In the genomic region with DNA sequence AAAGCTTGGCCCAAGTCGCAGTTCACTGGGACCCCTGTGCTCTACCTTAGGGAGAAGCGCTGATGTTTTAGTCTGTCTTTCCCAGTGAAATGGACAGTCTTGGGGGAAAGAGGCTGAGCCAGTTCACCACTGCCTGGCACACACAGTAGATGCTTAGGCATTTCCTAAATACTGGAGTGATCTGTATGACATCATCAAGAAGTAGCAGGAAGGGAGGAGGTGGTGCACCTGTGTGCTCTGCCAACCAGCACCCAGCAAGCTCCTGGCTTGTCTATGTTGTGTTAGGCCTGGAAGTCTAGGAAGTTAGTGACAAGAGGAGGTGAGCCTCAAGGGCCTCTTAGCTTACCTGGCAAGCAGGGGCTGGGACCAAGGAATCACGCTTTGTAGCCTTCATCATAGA, we compare ENCODE assay signal across 19 cellular contexts.
DNase-seq lines count a peak whose midpoint lies in the region; ATAC-seq and TF ChIP-seq lines count a peak whose summit lies in the region.
"Had no signal": no experiment of that assay in that cellular context is flagged by ENCODE, and none has a peak within 500 bp of the region (broad histone marks: within the 10 kb centered on the region; RNA-seq: fewer than 3 reads in every experiment).

No MANE protein-coding gene starts in this region.

- no peak overlapping the region for H3K4me3 Mint-ChIP-seq in brain
- H3K4me3 Mint-ChIP-seq: CD8-positive, alpha-beta memory T cell; IgD-negative memory B cell had no signal

- H4K20me1 ChIP-seq in hepatocyte (ENCODE audit: insufficient read depth, poor library complexity, severe bottlenecking), result no peaks in the 10 kb centered on the region

- peak overlapping the region; percentile 46 to 65 for H3K27ac ChIP-seq in right atrium auricular region
- H3K27ac ChIP-seq in heart left ventricle, result peak overlapping the region in 3 of 12 donors; percentile 2 to 71 (median 39)
- H3K27ac ChIP-seq in hepatocyte, result peak overlapping the region; percentile 90
- H3K27ac ChIP-seq in stomach, result peak overlapping the region; percentile 68 to 87 (median 76)
- H3K27ac ChIP-seq: A549, HL-60 had no signal

- no peak overlapping the region for H2AFZ ChIP-seq in hepatocyte

- TF ChIP-seq CTCF in right atrium auricular region (IDR thresholded peaks at IDR 0.05), result no peak
- TF ChIP-seq CTCF in heart left ventricle (IDR thresholded peaks at IDR 0.05), result no peak
- TF ChIP-seq CTCF in brain (conservative IDR thresholded peaks at IDR 0.05), result no peak
- TF ChIP-seq CTCF in hepatocyte (IDR thresholded peaks at IDR 0.05; ENCODE audit: poor library complexity), result no peak
- TF ChIP-seq CTCF in stomach (IDR thresholded peaks at IDR 0.05), result no peak

- no peak for TF ChIP-seq EP300 in stomach (IDR thresholded peaks at IDR 0.05)

- H3K9me3 ChIP-seq in right atrium auricular region (no peaks in the 10 kb centered on the region), heart left ventricle (no peaks in the 10 kb centered on the region), hepatocyte (ENCODE audit: low read depth) (no peaks in the 10 kb centered on the region), stomach (no peaks in the 10 kb centered on the region)
- H3K9me3 ChIP-seq: A549 had no signal

- no peaks in the 10 kb centered on the region for H3K36me3 Mint-ChIP-seq in brain
- H3K36me3 Mint-ChIP-seq: CD8-positive, alpha-beta memory T cell; IgD-negative memory B cell had no signal

- WGBS in heart left ventricle, 4 donors, result 91 to 98% (median 93%) methylated on average over 3 of the region's 3 CpGs
- 97% methylated on average over 3 of the region's 3 CpGs for WGBS in hepatocyte (ENCODE audit: low lambda C conversion rate, missing lambda C conversion rate)
- WGBS in stomach, 5 donors, result 78 to 90% (median 82%) methylated on average over 3 of the region's 3 CpGs

- peaks cover 3% of the 10 kb centered on the region for H3K27me3 Mint-ChIP-seq in brain
- H3K27me3 Mint-ChIP-seq: IgD-negative memory B cell had no signal

- TF ChIP-seq POLR2A in heart left ventricle (IDR thresholded peaks at IDR 0.05) (no peak), stomach (IDR thresholded peaks at IDR 0.05) (no peak)

- H3K4me3 ChIP-seq in right atrium auricular region (no peak overlapping the region), heart left ventricle (no peak overlapping the region), hepatocyte (no peak overlapping the region), stomach (no peak overlapping the region)
- H3K4me3 ChIP-seq: A549 had no signal

- DNase-seq in right atrium auricular region (ENCODE audit: low spot score), result no peak
- DNase-seq in heart left ventricle, result no peak
- DNase-seq in hepatocyte (ENCODE audit: low spot score), result no peak
- DNase-seq in stomach, result no peak
- no peak for DNase-seq in inferior parietal cortex (ENCODE audit: extremely low spot score)
- DNase-seq in HUDEP-2 (lab: John Stamatoyannopoulos, UW; ENCODE audit: unreplicated experiment in 76 of 76), result no peak
- no peak for DNase-seq in ureter (ENCODE audit: low spot score)
- DNase-seq: CD8-positive, alpha-beta memory T cell; DMS79; Kasumi-1; NCI-H1105; NCI-H774; OCI-M1; SIG-M5 had no signal

- no peaks in the 10 kb centered on the region for H3K9me2 ChIP-seq in hepatocyte (replicated peaks; ENCODE audit: insufficient read depth)

- no peak for ATAC-seq in heart left ventricle
- ATAC-seq: A549, SK-N-SH treated with all-trans-retinoic acid at 6 μM for 48 hours had no signal

- H3K9me3 Mint-ChIP-seq in brain, result no peaks in the 10 kb centered on the region
- H3K9me3 Mint-ChIP-seq: CD8-positive, alpha-beta memory T cell; IgD-negative memory B cell had no signal

- H3K27me3 ChIP-seq in right atrium auricular region (no peaks in the 10 kb centered on the region), heart left ventricle (no peaks in the 10 kb centered on the region), hepatocyte (no peaks in the 10 kb centered on the region), stomach (no peaks in the 10 kb centered on the region)

- H3K4me1 ChIP-seq in right atrium auricular region, result peaks cover 0 to 40% of the 10 kb centered on the region in 2 donors
- peaks cover 0 to 39% (median 23%) of the 10 kb centered on the region in 12 donors for H3K4me1 ChIP-seq in heart left ventricle
- H3K4me1 ChIP-seq in hepatocyte (ENCODE audit: insufficient read depth), result peaks cover 31% of the 10 kb centered on the region
- H3K4me1 ChIP-seq in stomach, result peaks cover 13 to 37% (median 24%) of the 10 kb centered on the region in 4 donors
- H3K4me1 ChIP-seq: A549 had no signal

- no peaks in the 10 kb centered on the region for H3K79me2 ChIP-seq in hepatocyte

- H3K27ac Mint-ChIP-seq in brain, result peak overlapping the region; percentile 12 to 89 (median 79)
- H3K27ac Mint-ChIP-seq: CD8-positive, alpha-beta memory T cell; IgD-negative memory B cell had no signal

- peaks cover 52% of the 10 kb centered on the region for H3K4me1 Mint-ChIP-seq in brain
- H3K4me1 Mint-ChIP-seq: CD8-positive, alpha-beta memory T cell; IgD-negative memory B cell had no signal

- no peaks in the 10 kb centered on the region for H3K36me3 ChIP-seq in right atrium auricular region
- no peaks in the 10 kb centered on the region for H3K36me3 ChIP-seq in heart left ventricle
- H3K36me3 ChIP-seq in hepatocyte (replicated peaks; ENCODE audit: insufficient read depth, low read depth), result no peaks in the 10 kb centered on the region
- H3K36me3 ChIP-seq in stomach, result no peaks in the 10 kb centered on the region

- intact Hi-C loops in heart left ventricle (cut with DNase I), result no loop called here
- intact Hi-C loops in stomach (cut with DNase I; ENCODE audit: low total_unique reads), result no loop called here

- H3K4me2 ChIP-seq in hepatocyte, result no peak overlapping the region
- H3K4me2 ChIP-seq: A549 had no signal
